ENCODE assay signal across 9 cellular contexts in genomic region chr19:49362048-49362925, GRCh38. TPM values are rescaled to one million over a fixed set of nuclear protein-coding genes. Genes with fewer than 3 reads are reported as not detected.
DNase-seq lines count a peak whose midpoint lies in the region; ATAC-seq, FAIRE-seq and TF ChIP-seq lines count a peak whose summit lies in the region.
"Had no signal": no experiment of that assay in that cellular context is flagged by ENCODE, and none has a peak within 500 bp of the region (broad histone marks: within the 10 kb centered on the region; RNA-seq: fewer than 3 reads in every experiment).

Gene TEAD2 (minus strand): TSS chr19:49362416. CDS start chr19:49360075, 2,341 bp downstream.

- no peak for TF ChIP-seq RAD21 in Ishikawa (IDR thresholded peaks at IDR 0.05; ENCODE audit: low read depth)
- no peak for TF ChIP-seq RAD21 in K562 (CRISPR knock-in tag; conservative IDR thresholded peaks at IDR 0.05 in 1 of 2, IDR thresholded peaks at IDR 0.05 in 1 of 2)

- peak within 1 kb of the TSS; percentile 74 to 93 for H3K9ac ChIP-seq in K562 (ENCODE audit: insufficient read depth in 1 of 2, low read depth in 2 of 2, low read length in 2 of 2)

- no peak for FAIRE-seq in K562 (lab: Jason Lieb, UNC)

- peaks cover 14 to 52% of the 10 kb centered on the region in 2 experiments for H3K4me1 ChIP-seq in K562 (replicated peaks in 1 of 2; ENCODE audit: control insufficient read depth in 2 of 2, insufficient read depth in 2 of 2, low read length in 2 of 2)
- peaks cover 0 to 34% (median 22%) of the 10 kb centered on the region in 4 donors for H3K4me1 ChIP-seq in sigmoid colon

- peak within 1 kb of the TSS; percentile 76 for H3K4me2 ChIP-seq in K562 (ENCODE audit: insufficient read depth, low read length)

- intact Hi-C loops in K562 (cut with micrococcal nuclease) (no loop called here), sigmoid colon (cut with DNase I) (no loop called here)

- H3K9me1 ChIP-seq in K562 (ENCODE audit: control insufficient read depth, insufficient read depth, low read length) = no peaks in the 10 kb centered on the region

- ATAC-seq in K562 (peak; percentile 14), HG03135 (IDR thresholded peaks at IDR 0.05; ENCODE audit: unreplicated experiment) (no peak)

- no peaks in the 10 kb centered on the region for H3K9me3 ChIP-seq in K562 (replicated peaks; ENCODE audit: control insufficient read depth, insufficient read depth, low read depth, low read length)
- H3K9me3 ChIP-seq in sigmoid colon = no peaks in the 10 kb centered on the region
- H3K9me3 ChIP-seq: neutrophil had no signal

- H3K27me3 ChIP-seq in BJ (ENCODE audit: control insufficient read depth, insufficient read depth, low read length) (no peaks in the 10 kb centered on the region), K562 (ENCODE audit: control insufficient read depth in 2 of 2, insufficient read depth in 2 of 2, low read length in 2 of 2) (no peaks in the 10 kb centered on the region), sigmoid colon (no peaks in the 10 kb centered on the region)

- in situ Hi-C loops in K562 (cut with MboI) = no loop called here

- CTCF ChIA-PET in BJ (lab: Yijun Ruan, JAX) = interaction anchor here (0.6 to 1.2 kb wide), 2 partner anchors 29 to 82 kb away, joined by 3 to 5 read pairs; no protein-coding TSS in a partner anchor
- CTCF ChIA-PET in K562 (lab: Yijun Ruan, JAX; ENCODE audit: low intra/inter-chr PET ratio) = interaction anchor here (0.6 to 0.7 kb wide), 2 partner anchors 55 to 68 kb away, joined by 3 to 4 read pairs; no protein-coding TSS in a partner anchor

- BruUV-seq in K562 (replicated peaks; lab: Mats Ljungman, UMichigan) = no TSS peak

- POLR2A ChIA-PET in BJ (lab: Charles Lee) (interaction anchor here (0.7 kb wide), 2 partner anchors 19 to 104 kb away, joined by 5 to 6 read pairs; no protein-coding TSS in a partner anchor), K562 (lab: Yijun Ruan, JAX) (interaction anchor here (0.6 to 1.3 kb wide), 6 partner anchors 14 to 716 kb away, joined by 3 to 5 read pairs (median 3); partner anchors contain the start of genes ALDH16A1 and PIH1D1)

- DNase-seq in BJ (ENCODE audit: low read depth) (no peak), K562 (ENCODE audit: extremely low read depth in 1 of 4, low spot score in 3 of 4) (peak; percentile 50 to 83 (median 72)), sigmoid colon (peak; percentile 91), NCI-H187 treated with DMSO at 0.1 percent for 48 hours (lab: John Stamatoyannopoulos, UW) (no peak), NCI-H526 treated with DMSO at 0.1 percent for 48 hours (lab: John Stamatoyannopoulos, UW) (no peak)

- TF ChIP-seq CTCF in BJ (IDR thresholded peaks at IDR 0.05; ENCODE audit: insufficient read depth, low read depth, low read length) = no peak
- TF ChIP-seq CTCF in K562 (IDR thresholded peaks at IDR 0.05 in 2 of 3, conservative IDR thresholded peaks at IDR 0.05 in 1 of 3; ENCODE audit: insufficient read depth in 2 of 3, low read depth in 1 of 3, low read length in 3 of 3) = no peak
- no peak for TF ChIP-seq CTCF in sigmoid colon (IDR thresholded peaks at IDR 0.05)

- H3K36me3 ChIP-seq in BJ (ENCODE audit: control insufficient read depth, insufficient read depth, low read length) = peaks cover 4% of the 10 kb centered on the region
- peaks cover 10% of the 10 kb centered on the region; the same call in 1 of the 3 replicates for H3K36me3 ChIP-seq in K562 (ENCODE audit: control insufficient read depth, insufficient read depth, low read length)
- peaks cover 0 to 26% (median 12%) of the 10 kb centered on the region in 4 donors for H3K36me3 ChIP-seq in sigmoid colon
- H3K36me3 ChIP-seq: neutrophil had no signal

- H3K4me3 ChIP-seq in BJ (ENCODE audit: low read depth, low read length) (peak within 1 kb of the TSS; percentile 91), K562 (peak within 1 kb of the TSS; percentile 59), iPS-11a (ENCODE audit: low read depth, low read length) (peak within 1 kb of the TSS; percentile 86), sigmoid colon (peak within 1 kb of the TSS; percentile 76 to 92 (median 85))

- peak within 1 kb of the TSS; percentile 83 for H2AFZ ChIP-seq in K562 (ENCODE audit: low read depth, low read length)

- peaks cover 7% of the 10 kb centered on the region; the same call in 1 of the 3 replicates for H3K79me2 ChIP-seq in K562 (ENCODE audit: control insufficient read depth, insufficient read depth, low read length)

- peak; percentile 52; the same call in 1 of the 2 replicates for TF ChIP-seq POLR2A in K562 (conservative IDR thresholded peaks at IDR 0.05)
- peak; percentile 58 to 73 for TF ChIP-seq POLR2A in sigmoid colon (IDR thresholded peaks at IDR 0.05)

- 2% methylated on average over 31 of the region's 52 CpGs for WGBS in K562 (ENCODE audit: insufficient coverage, low coverage, missing lambda C conversion rate)
- WGBS in sigmoid colon, 2 donors = 1 to 2% methylated on average over 52 of the region's 52 CpGs

- H3K27ac ChIP-seq in K562 (ENCODE audit: extremely low read depth, low read depth, low read length) = peak within 1 kb of the TSS; percentile 77
- H3K27ac ChIP-seq in sigmoid colon = peak within 1 kb of the TSS; percentile 93 to 98 (median 96)
- H3K27ac ChIP-seq: neutrophil had no signal

- TF ChIP-seq EP300 in Ishikawa (IDR thresholded peaks at IDR 0.05; ENCODE audit: borderline replicate concordance) = no peak
- TF ChIP-seq EP300 in K562 (IDR thresholded peaks at IDR 0.05; ENCODE audit: low read length) = no peak
- TF ChIP-seq EP300 in sigmoid colon (IDR thresholded peaks at IDR 0.05) = no peak

- H4K20me1 ChIP-seq in K562 (replicated peaks; ENCODE audit: control insufficient read depth, insufficient read depth, low read length) = no peaks in the 10 kb centered on the region

TF ChIP-seq in Ishikawa, 13 proteins besides CTCF, POLR2A, EP300 and RAD21:
- TF ChIP-seq TAF1 (IDR thresholded peaks at IDR 0.05; ENCODE audit: low read depth) = no peak
- 0 out of 2 replicates have a peak, but pooled peaks have one; percentile 7 for TF ChIP-seq NFIC (IDR thresholded peaks at IDR 0.05)
- TF ChIP-seq, protein P1, sequence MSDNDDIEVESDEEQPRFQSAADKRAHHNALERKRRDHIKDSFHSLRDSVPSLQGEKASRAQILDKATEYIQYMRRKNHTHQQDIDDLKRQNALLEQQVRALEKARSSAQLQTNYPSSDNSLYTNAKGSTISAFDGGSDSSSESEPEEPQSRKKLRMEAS (IDR thresholded peaks at IDR 0.05) = no peak
- TF ChIP-seq EGR1 (IDR thresholded peaks at IDR 0.05) = no peak
- peak; percentile 63; the same call in 1 of the 2 replicates for TF ChIP-seq ZBTB7A (IDR thresholded peaks at IDR 0.05; ENCODE audit: low read depth)
- TF ChIP-seq, protein P2, sequence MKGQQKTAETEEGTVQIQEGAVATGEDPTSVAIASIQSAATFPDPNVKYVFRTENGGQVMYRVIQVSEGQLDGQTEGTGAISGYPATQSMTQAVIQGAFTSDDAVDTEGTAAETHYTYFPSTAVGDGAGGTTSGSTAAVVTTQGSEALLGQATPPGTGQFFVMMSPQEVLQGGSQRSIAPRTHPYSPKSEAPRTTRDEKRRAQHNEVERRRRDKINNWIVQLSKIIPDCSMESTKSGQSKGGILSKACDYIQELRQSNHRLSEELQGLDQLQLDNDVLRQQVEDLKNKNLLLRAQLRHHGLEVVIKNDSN (IDR thresholded peaks at IDR 0.05) = 0 out of 2 replicates have a peak, but pooled peaks have one; percentile 35
TF ChIP-seq in Ishikawa: peak in this region for 3.

TF ChIP-seq in K562, 482 proteins besides CTCF, POLR2A, EP300 and RAD21 (continues in another document):
- no peak for TF ChIP-seq CBX3 (IDR thresholded peaks at IDR 0.05; ENCODE audit: borderline replicate concordance in 1 of 2, low read length in 2 of 2)
- TF ChIP-seq SUPT5H (IDR thresholded peaks at IDR 0.05) = no peak
- peak; percentile 27; the same call in 1 of the 2 replicates for TF ChIP-seq ZBTB7A (IDR thresholded peaks at IDR 0.05; ENCODE audit: borderline replicate concordance, control insufficient read depth, low read depth, low read length)
- TF ChIP-seq MTF1 (CRISPR knock-in tag; IDR thresholded peaks at IDR 0.05; ENCODE audit: borderline replicate concordance) = no peak
- no peak for TF ChIP-seq BCL6 (CRISPR knock-in tag; IDR thresholded peaks at IDR 0.05)
- TF ChIP-seq WHSC1 (IDR thresholded peaks at IDR 0.05; ENCODE audit: low read length) = no peak
- no peak for TF ChIP-seq HBP1 (CRISPR knock-in tag; IDR thresholded peaks at IDR 0.05)
- TF ChIP-seq TAL1 (IDR thresholded peaks at IDR 0.05) = no peak

RNA-seq across cellular contexts. Expression of gene TEAD2, which starts in this region (rescaled TPM):
- polyA plus RNA-seq in BJ (2011; rRNA removed) = 23.9 and 37.1 TPM in 2 replicates
- 33.2 and 42.2 TPM in 2 replicates for polyA minus RNA-seq in BJ (2011; rRNA and poly(A)+ RNA removed)
- total RNA-seq in K562 (2011; cell fraction: chromatin; rRNA removed; ENCODE audit: low replicate concordance) = 12.9 and 26.4 TPM in 2 replicates
- total RNA-seq in K562 (2011; cell fraction: nucleolus; rRNA removed) = 12.1 and 13.3 TPM in 2 replicates
- 15.0 and 16.8 TPM in 2 replicates for total RNA-seq in K562 (2011; cell fraction: nucleoplasm; rRNA removed)
- 14.7 and 15.3 TPM in 2 replicates for total RNA-seq in K562 (2014; rRNA removed)
- 11.2 and 12.6 TPM in 2 replicates for total RNA-seq in K562 (2014; rRNA removed; fragmentation: Illumina TruSeq; extraction: Trizol)
- total RNA-seq in K562 (2015; rRNA removed; fragmentation: Illumina TruSeq; extraction: Trizol) = 12.7 and 13.9 TPM in 2 replicates
- total RNA-seq in K562 (2021) = 19.5 and 20.7 TPM in 2 replicates
- 10.7 and 12.4 TPM in 2 replicates for polyA plus RNA-seq in K562 (2011; rRNA removed)
- 11.2 and 17.7 TPM in 2 replicates for polyA plus RNA-seq in K562 (2011; cell fraction: cytosol; rRNA removed)
- 9.4 and 15.6 TPM in 2 replicates for polyA plus RNA-seq in K562 (2011; cell fraction: nucleus; rRNA removed)
- 15.9 and 17.9 TPM in 2 replicates for polyA plus RNA-seq in K562 (2012)
- 25.4 and 27.0 TPM in 2 replicates for polyA plus RNA-seq in K562 (2014; fragmentation: Illumina TruSeq; extraction: Trizol)
- 1 to 10 TPM; 1.6 to 1.8 TPM for polyA plus RNA-seq in K562 (2014; fragmentation: Nextera tagmentation; extraction: Ambion mirVana)
- 14.2 and 18.8 TPM in 2 replicates for polyA plus RNA-seq in K562 (2014; rRNA removed)
- 7.2 and 9.5 TPM in 2 replicates for polyA minus RNA-seq in K562 (2011; rRNA and poly(A)+ RNA removed)
- polyA minus RNA-seq in K562 (2011; cell fraction: cytosol; rRNA and poly(A)+ RNA removed) = 10.4 and 14.6 TPM in 2 replicates
- 4.8 and 6.9 TPM in 2 replicates for polyA minus RNA-seq in K562 (2011; cell fraction: nucleus; rRNA and poly(A)+ RNA removed)
- 10 to 100 TPM; 60.6 to 74.9 (median 61.3) TPM for total RNA-seq in sigmoid colon
- polyA plus RNA-seq in sigmoid colon = 10 to 100 TPM in 2 of 3 donors, 1 to 10 TPM in 1; 5.8 to 17.9 (median 10.2) TPM

Comparison
In these comparisons a context has a peak if more than half of its experiments do, and no peak if none do; other contexts are left out.
1. DNase-seq: peak in K562 (4 of 4) and sigmoid colon (single experiment); none in BJ (single experiment), NCI-H187 treated with DMSO at 0.1 percent for 48 hours (single experiment) and NCI-H526 treated with DMSO at 0.1 percent for 48 hours (single experiment).
2. Peak in every context shown above with its lines, with median percentiles within 50 percentile points of each other: H3K4me3 ChIP-seq.